Comparison of ENCODE assay signal across 16 cellular contexts in the genomic region with DNA sequence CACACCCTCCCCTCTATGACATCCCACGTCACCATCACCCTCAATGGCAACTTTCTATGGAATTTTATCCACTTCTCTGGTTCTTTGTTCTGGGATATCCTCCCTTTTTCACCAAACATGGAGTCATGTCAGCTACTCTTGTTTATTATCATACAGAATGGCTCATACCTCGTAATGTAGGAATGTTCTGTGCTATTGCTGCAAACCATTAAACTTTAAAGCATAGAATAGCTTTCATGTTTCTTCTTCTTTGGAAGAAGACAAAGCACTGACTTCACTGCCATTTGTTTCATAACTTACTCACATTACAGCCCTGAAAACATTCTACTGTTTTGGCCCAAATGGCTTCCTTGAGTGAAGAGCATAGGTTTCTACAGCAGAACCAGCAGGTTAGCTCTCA.
"Had no signal": no experiment of that assay in that cellular context is flagged by ENCODE, and none has a peak within 500 bp of the region (broad histone marks: within the 10 kb centered on the region; RNA-seq: fewer than 3 reads in every experiment).

No MANE protein-coding gene starts in this region.

- H3K4me1 ChIP-seq: breast epithelium, neural progenitor cell had no signal

- H3K4me3 ChIP-seq: breast epithelium, neural progenitor cell, ovary, sigmoid colon, thoracic aorta had no signal

- H2AFZ ChIP-seq: neural progenitor cell had no signal

- H3K27me3 Mint-ChIP-seq: activated CD4-positive, alpha-beta T cell treated with anti-CD3 and anti-CD28 coated beads, Interleukin-2, amount 10 ng/mL, durations not matched to agents 24 days and 14 days; activated naive CD8-positive, alpha-beta T cell treated with anti-CD3 and anti-CD28 coated beads for 36 hours; naive B cell had no signal

- H3K4me3 Mint-ChIP-seq: activated CD4-positive, alpha-beta T cell treated with anti-CD3 and anti-CD28 coated beads, Interleukin-2, amount 10 ng/mL, durations not matched to agents 24 days and 14 days; activated naive CD8-positive, alpha-beta T cell treated with anti-CD3 and anti-CD28 coated beads for 36 hours; activated T-cell treated with anti-CD3 and anti-CD28 coated beads, Interleukin-2, amount 50 U/mL, for 72 hours; effector memory CD8-positive, alpha-beta T cell; naive B cell; neural progenitor cell had no signal

- DNase-seq: activated CD4-positive, alpha-beta T cell treated with anti-CD3 and anti-CD28 coated beads, Interleukin-2, amount 10 ng/mL, durations not matched to agents 24 days and 14 days; activated CD4-positive, CD25-positive, alpha-beta regulatory T cell; activated CD8-positive, alpha-beta memory T cell treated with anti-CD3 and anti-CD28 coated beads, Interleukin-2, amount 50 U/mL, for 48 hours; activated gamma-delta T cell; activated naive CD8-positive, alpha-beta T cell treated with anti-CD3 and anti-CD28 coated beads for 36 hours; activated T-cell treated with anti-CD3 and anti-CD28 coated beads, Interleukin-2, amount 50 U/mL, for 72 hours; cerebellar nuclear complex; dermis blood vessel endothelial cell; effector memory CD8-positive, alpha-beta T cell; naive B cell; ovary; sigmoid colon; stimulated activated CD4-positive, alpha-beta T cell treated with anti-CD3 and anti-CD28 coated beads, Interleukin-12 subunit alpha, Interleukin-12 subunit beta, amount 100 ng/mL, for 4 hours had no signal

- H3K27ac Mint-ChIP-seq: activated CD4-positive, alpha-beta T cell treated with anti-CD3 and anti-CD28 coated beads, Interleukin-2, amount 10 ng/mL, durations not matched to agents 24 days and 14 days; activated naive CD8-positive, alpha-beta T cell treated with anti-CD3 and anti-CD28 coated beads for 36 hours; activated T-cell treated with anti-CD3 and anti-CD28 coated beads, Interleukin-2, amount 50 U/mL, for 72 hours; effector memory CD8-positive, alpha-beta T cell; neural progenitor cell had no signal

- H3K36me3 Mint-ChIP-seq: neural progenitor cell had no signal

- ATAC-seq: activated T-cell treated with anti-CD3 and anti-CD28 coated beads, Interleukin-2, amount 50 U/mL, for 72 hours; effector memory CD8-positive, alpha-beta T cell had no signal

- H3K9ac ChIP-seq: neural progenitor cell had no signal

- H3K4me2 ChIP-seq: neural progenitor cell had no signal

- H3K27me3 ChIP-seq: breast epithelium, neural progenitor cell, ovary, sigmoid colon had no signal

- H3K36me3 ChIP-seq: breast epithelium, neural progenitor cell, ovary, sigmoid colon, thoracic aorta had no signal

- H3K9me3 Mint-ChIP-seq: activated naive CD8-positive, alpha-beta T cell treated with anti-CD3 and anti-CD28 coated beads for 36 hours; effector memory CD8-positive, alpha-beta T cell had no signal

- H3K9me3 ChIP-seq: breast epithelium, ovary, sigmoid colon, thoracic aorta had no signal

- H3K27ac ChIP-seq: neural progenitor cell, ovary, thoracic aorta had no signal
